32 cellular contexts compared by ENCODE assay signal in genomic region chr12:124705545-124706138, GRCh38.
DNase-seq lines count a peak whose midpoint lies in the region; ATAC-seq, FAIRE-seq and TF ChIP-seq lines count a peak whose summit lies in the region.
"Had no signal": no experiment of that assay in that cellular context is flagged by ENCODE, and none has a peak within 500 bp of the region (broad histone marks: within the 10 kb centered on the region; RNA-seq: fewer than 3 reads in every experiment).

No MANE protein-coding gene starts in this region.

- H3K27me3 Mint-ChIP-seq in MCF 10A (ENCODE audit: insufficient read depth, unreplicated experiment): no peaks in the 10 kb centered on the region
- H3K27me3 Mint-ChIP-seq in activated CD4-positive, alpha-beta memory T cell treated with anti-CD3 and anti-CD28 coated beads, Interleukin-2, amount 10 ng/mL, durations not matched to agents 7 days and 5 days: peaks cover 22% of the 10 kb centered on the region
- H3K27me3 Mint-ChIP-seq: activated naive CD8-positive, alpha-beta T cell treated with anti-CD3 and anti-CD28 coated beads for 36 hours; activated T-cell treated with anti-CD3 and anti-CD28 coated beads, Interleukin-2, amount 50 U/mL, for 24 hours; B cell had no signal

- no peaks in the 10 kb centered on the region for H3K9me3 Mint-ChIP-seq in MCF 10A (ENCODE audit: unreplicated experiment)
- H3K9me3 Mint-ChIP-seq in activated CD4-positive, alpha-beta memory T cell treated with anti-CD3 and anti-CD28 coated beads, Interleukin-2, amount 10 ng/mL, durations not matched to agents 7 days and 5 days: no peaks in the 10 kb centered on the region
- H3K9me3 Mint-ChIP-seq: activated CD4-positive, alpha-beta T cell treated with anti-CD3 and anti-CD28 coated beads, Interleukin-2, amount 10 ng/mL, durations not matched to agents 24 days and 14 days; activated naive CD8-positive, alpha-beta T cell treated with anti-CD3 and anti-CD28 coated beads for 36 hours; activated T-cell treated with anti-CD3 and anti-CD28 coated beads, Interleukin-2, amount 50 U/mL, for 24 hours had no signal

- no peak overlapping the region for H3K27ac ChIP-seq in HepG2 (ENCODE audit: extremely low read length, insufficient read depth, low read length)
- no peak overlapping the region for H3K27ac ChIP-seq in right lobe of liver
- H3K27ac ChIP-seq in left lung: no peak overlapping the region
- H3K27ac ChIP-seq: cardiac muscle cell, colonic mucosa, right atrium auricular region, SJCRH30, uterus had no signal

- in situ Hi-C loops in HepG2 (cut with HindIII; ENCODE audit: extremely low pct_ligation_motif_present, low pct_unique_long_range_greater_than_20kb) (no loop called here), G401 (cut with HindIII; ENCODE audit: low sequenced_read_pairs) (no loop called here)

- no peak for DNase-seq in HepG2 (ENCODE audit: low spot score)
- no peak for DNase-seq in right lobe of liver
- DNase-seq in NCI-H69 (lab: John Stamatoyannopoulos, UW): peak; percentile 58
- DNase-seq in left lung: peak in 1 of 2 donors; percentile 68
- no peak for DNase-seq in G401 (ENCODE audit: low spot score)
- DNase-seq in T1000 (lab: John Stamatoyannopoulos, UW): no peak
- no peak for DNase-seq in MCF 10A (ENCODE audit: unreplicated experiment)
- DNase-seq in activated CD4-positive, alpha-beta memory T cell treated with anti-CD3 and anti-CD28 coated beads, Interleukin-2, amount 10 ng/mL, durations not matched to agents 7 days and 5 days: no peak
- DNase-seq: activated CD4-positive, alpha-beta T cell treated with anti-CD3 and anti-CD28 coated beads, Interleukin-2, amount 10 ng/mL, durations not matched to agents 24 days and 14 days; activated effector memory CD4-positive, alpha-beta T cell treated with anti-CD3 and anti-CD28 coated beads, Interleukin-2, amount 50 U/mL, for 16 hours; activated naive CD8-positive, alpha-beta T cell treated with anti-CD3 and anti-CD28 coated beads for 36 hours; activated T-cell treated with anti-CD3 and anti-CD28 coated beads, Interleukin-2, amount 50 U/mL, for 24 hours; aorta; colonic mucosa; DMS153; effector CD8-positive, alpha-beta T cell; GDM1; hippocampal formation; left colon; mesendoderm; NCI-H1048; NCI-H2029; NCI-H82; SJCRH30; stimulated activated naive CD4-positive, alpha-beta T cell; T-helper 9 cell; uterus had no signal

- no peak overlapping the region for H3K4me3 Mint-ChIP-seq in MCF 10A (ENCODE audit: unreplicated experiment)
- H3K4me3 Mint-ChIP-seq in activated CD4-positive, alpha-beta memory T cell treated with anti-CD3 and anti-CD28 coated beads, Interleukin-2, amount 10 ng/mL, durations not matched to agents 7 days and 5 days: no peak overlapping the region
- H3K4me3 Mint-ChIP-seq: activated CD4-positive, alpha-beta T cell treated with anti-CD3 and anti-CD28 coated beads, Interleukin-2, amount 10 ng/mL, durations not matched to agents 24 days and 14 days; activated naive CD8-positive, alpha-beta T cell treated with anti-CD3 and anti-CD28 coated beads for 36 hours; activated T-cell treated with anti-CD3 and anti-CD28 coated beads, Interleukin-2, amount 50 U/mL, for 24 hours; B cell; neural crest cell had no signal

- no peaks in the 10 kb centered on the region for H3K36me3 Mint-ChIP-seq in MCF 10A (ENCODE audit: insufficient read depth, unreplicated experiment)
- H3K36me3 Mint-ChIP-seq in activated CD4-positive, alpha-beta memory T cell treated with anti-CD3 and anti-CD28 coated beads, Interleukin-2, amount 10 ng/mL, durations not matched to agents 7 days and 5 days (ENCODE audit: low read depth): no peaks in the 10 kb centered on the region
- H3K36me3 Mint-ChIP-seq: activated naive CD8-positive, alpha-beta T cell treated with anti-CD3 and anti-CD28 coated beads for 36 hours had no signal

- CTCF ChIA-PET in HepG2 (lab: Yijun Ruan, JAX; ENCODE audit: low intra/inter-chr PET ratio, low total read pairs) (no interaction called here), MCF 10A (lab: Yijun Ruan, JAX) (interaction anchor here (0.9 kb wide), 1 partner anchor 11 kb away, joined by 5 read pairs; no protein-coding TSS in a partner anchor)
- CTCF ChIA-PET in activated CD4-positive, alpha-beta memory T cell treated with anti-CD3 and anti-CD28 coated beads, Interleukin-2, amount 10 ng/mL, durations not matched to agents 7 days and 5 days (lab: Charles Lee): no interaction called here

- H3K4me2 ChIP-seq in HepG2 (ENCODE audit: low read depth, low read length): no peak overlapping the region
- H3K4me2 ChIP-seq: smooth muscle cell had no signal

- H3K4me1 ChIP-seq in HepG2 (ENCODE audit: insufficient read depth, low read length): peaks cover 15% of the 10 kb centered on the region
- H3K4me1 ChIP-seq in right lobe of liver: peaks cover 0 to 9% (median 1%) of the 10 kb centered on the region in 4 donors
- H3K4me1 ChIP-seq in left lung: peaks cover 12 to 43% of the 10 kb centered on the region in 2 donors
- H3K4me1 ChIP-seq: colonic mucosa had no signal

- no peak for TF ChIP-seq EP300 in HepG2 (IDR thresholded peaks at IDR 0.05; ENCODE audit: low read depth in 2 of 2, low read length in 2 of 2)
- TF ChIP-seq EP300 in HepG2 (CRISPR knock-in tag; IDR thresholded peaks at IDR 0.05; ENCODE audit: borderline replicate concordance): no peak

- H3K27ac Mint-ChIP-seq in MCF 10A (ENCODE audit: low read depth, unreplicated experiment): no peak overlapping the region
- H3K27ac Mint-ChIP-seq in activated CD4-positive, alpha-beta memory T cell treated with anti-CD3 and anti-CD28 coated beads, Interleukin-2, amount 10 ng/mL, durations not matched to agents 7 days and 5 days: no peak overlapping the region
- H3K27ac Mint-ChIP-seq: activated CD4-positive, alpha-beta T cell treated with anti-CD3 and anti-CD28 coated beads, Interleukin-2, amount 10 ng/mL, durations not matched to agents 24 days and 14 days; activated naive CD8-positive, alpha-beta T cell treated with anti-CD3 and anti-CD28 coated beads for 36 hours; activated T-cell treated with anti-CD3 and anti-CD28 coated beads, Interleukin-2, amount 50 U/mL, for 24 hours; B cell had no signal

- TF ChIP-seq POLR2A in HepG2 (IDR thresholded peaks at IDR 0.05; ENCODE audit: insufficient read depth in 1 of 2, low read depth in 2 of 2, low read length in 2 of 2) (no peak), right lobe of liver (IDR thresholded peaks at IDR 0.05) (no peak)

- no peaks in the 10 kb centered on the region for H3K79me2 ChIP-seq in HepG2 (ENCODE audit: insufficient read depth, low read length)

- no peak for ATAC-seq in HepG2
- ATAC-seq in right lobe of liver: no peak
- peak; percentile 14 for ATAC-seq in left lung
- ATAC-seq: left colon had no signal

- POLR2A ChIA-PET in HepG2 (lab: Yijun Ruan, JAX) (no interaction called here), MCF 10A (lab: Yijun Ruan, JAX) (no interaction called here)
- POLR2A ChIA-PET in activated CD4-positive, alpha-beta memory T cell treated with anti-CD3 and anti-CD28 coated beads, Interleukin-2, amount 10 ng/mL, durations not matched to agents 7 days and 5 days (lab: Charles Lee): no interaction called here

- FAIRE-seq in HepG2 (lab: Jason Lieb, UNC): no peak

- H3K4me1 Mint-ChIP-seq in MCF 10A (ENCODE audit: insufficient read depth, unreplicated experiment): no peaks in the 10 kb centered on the region
- H3K4me1 Mint-ChIP-seq in activated CD4-positive, alpha-beta memory T cell treated with anti-CD3 and anti-CD28 coated beads, Interleukin-2, amount 10 ng/mL, durations not matched to agents 7 days and 5 days: no peaks in the 10 kb centered on the region
- H3K4me1 Mint-ChIP-seq: activated CD4-positive, alpha-beta T cell treated with anti-CD3 and anti-CD28 coated beads, Interleukin-2, amount 10 ng/mL, durations not matched to agents 24 days and 14 days; activated naive CD8-positive, alpha-beta T cell treated with anti-CD3 and anti-CD28 coated beads for 36 hours; B cell had no signal

- peaks cover 7 to 58% of the 10 kb centered on the region in 2 experiments; a peak in 4 of 5 replicates for H3K27me3 ChIP-seq in HepG2 (ENCODE audit: control insufficient read depth in 1 of 2, insufficient read depth in 2 of 2, low read length in 2 of 2)
- no peaks in the 10 kb centered on the region for H3K27me3 ChIP-seq in right lobe of liver
- H3K27me3 ChIP-seq in left lung: no peaks in the 10 kb centered on the region
- H3K27me3 ChIP-seq: cardiac muscle cell, colonic mucosa, right atrium auricular region, SJCRH30, uterus had no signal

- H3K9me3 ChIP-seq in HepG2 (ENCODE audit: low read length): no peaks in the 10 kb centered on the region
- no peaks in the 10 kb centered on the region for H3K9me3 ChIP-seq in right lobe of liver
- H3K9me3 ChIP-seq in left lung: peaks cover 0 to 6% of the 10 kb centered on the region in 2 donors
- H3K9me3 ChIP-seq: colonic mucosa, SJCRH30, uterus had no signal

- H3K4me3 ChIP-seq in HepG2 (replicated peaks in 1 of 3; ENCODE audit: insufficient read depth in 1 of 3, low read depth in 2 of 3, low read length in 3 of 3) (no peak overlapping the region), right lobe of liver (no peak overlapping the region), left lung (no peak overlapping the region)
- H3K4me3 ChIP-seq: cardiac muscle cell, colonic mucosa, right atrium auricular region, SJCRH30, smooth muscle cell, uterus had no signal

- BruUV-seq in HepG2 (replicated peaks; lab: Mats Ljungman, UMichigan) (no TSS peak), MCF 10A (replicated peaks; lab: Mats Ljungman, UMichigan) (no TSS peak)

- H4K20me1 ChIP-seq in HepG2 (ENCODE audit: insufficient read depth, low read length): no peaks in the 10 kb centered on the region

- H3K36me3 ChIP-seq in HepG2 (replicated peaks in 1 of 2; ENCODE audit: control insufficient read depth in 1 of 2, insufficient read depth in 2 of 2, low read length in 2 of 2) (no peaks in the 10 kb centered on the region), right lobe of liver (no peaks in the 10 kb centered on the region), left lung (no peaks in the 10 kb centered on the region)
- H3K36me3 ChIP-seq: cardiac muscle cell, colonic mucosa, right atrium auricular region, SJCRH30, uterus had no signal

- intact Hi-C loops in HepG2 (cut with micrococcal nuclease; ENCODE audit: unreplicated experiment) (no loop called here), right lobe of liver (cut with DNase I) (no loop called here), left lung (cut with DNase I) (no loop called here), MCF 10A (cut with micrococcal nuclease) (no loop called here)

- no peak overlapping the region for H3K9ac ChIP-seq in HepG2 (ENCODE audit: insufficient read depth, low read depth, low read length)

- TF ChIP-seq RAD21 in HepG2 (CRISPR knock-in tag; IDR thresholded peaks at IDR 0.05): no peak

- 36% methylated on average over 9 of the region's 11 CpGs for WGBS in HepG2 (ENCODE audit: low lambda C conversion rate)
- WGBS in right lobe of liver (ENCODE audit: insufficient coverage, low coverage, low lambda C conversion rate, missing lambda C conversion rate): 100% methylated on average over 2 of the region's 11 CpGs

- no peak overlapping the region for H2AFZ ChIP-seq in HepG2 (ENCODE audit: low read length)

- no peak for TF ChIP-seq CTCF in HepG2 (CRISPR knock-in tag; IDR thresholded peaks at IDR 0.05)
- TF ChIP-seq CTCF in right lobe of liver (IDR thresholded peaks at IDR 0.05): no peak
- TF ChIP-seq CTCF in left lung (IDR thresholded peaks at IDR 0.05): no peak
- TF ChIP-seq CTCF in MCF 10A (IDR thresholded peaks at IDR 0.05; ENCODE audit: unreplicated experiment): no peak

TF ChIP-seq in HepG2, 621 proteins besides CTCF, POLR2A, EP300 and RAD21 (continues in another document):
- no peak for TF ChIP-seq POGZ (CRISPR knock-in tag; IDR thresholded peaks at IDR 0.05)
